In genomic region chr1:3491291-3492246, GRCh38 we compare ENCODE assay signal across 8 cellular contexts. TPM values are rescaled to one million over a fixed set of nuclear protein-coding genes. Genes with fewer than 3 reads are reported as not detected.
DNase-seq lines count a peak whose midpoint lies in the region; ATAC-seq, FAIRE-seq and TF ChIP-seq lines count a peak whose summit lies in the region.

No MANE protein-coding gene starts in this region.

- H3K4me3 ChIP-seq in SK-N-SH (ENCODE audit: low read depth in 2 of 2, low read length in 1 of 2) (peak overlapping the region; percentile 27 to 32; a peak in 3 of 4 replicates), upper lobe of right lung (no peak overlapping the region)

- H3K27ac ChIP-seq in SK-N-SH (ENCODE audit: low read depth in 2 of 2, low read length in 1 of 2) (no peak overlapping the region), upper lobe of right lung (no peak overlapping the region)

- no peaks in the 10 kb centered on the region for H3K27me3 ChIP-seq in SK-N-SH (ENCODE audit: insufficient read depth)
- H3K27me3 ChIP-seq in upper lobe of right lung = no peaks in the 10 kb centered on the region

- POLR2A ChIA-PET in SK-N-SH (lab: Yijun Ruan, JAX) = no interaction called here

- H3K79me2 ChIP-seq in SK-N-SH (ENCODE audit: insufficient read depth) = no peaks in the 10 kb centered on the region

- ATAC-seq in upper lobe of right lung = peak; percentile 91

- no peak overlapping the region for H3K9ac ChIP-seq in SK-N-SH

- TF ChIP-seq CTCF in SK-N-SH (IDR thresholded peaks at IDR 0.05) (peak; percentile 82), upper lobe of right lung (IDR thresholded peaks at IDR 0.05) (peak; percentile 100)

- intact Hi-C loops in head of caudate nucleus (cut with DNase I) = loop anchor here (2.0 kb wide), 1 partner anchor 127 kb away; no protein-coding TSS in a partner anchor
- intact Hi-C loops in posterior cingulate gyrus (cut with DNase I) = loop anchor here (1.0 kb wide), 1 partner anchor 128 kb away; no protein-coding TSS in a partner anchor
- intact Hi-C loops in upper lobe of right lung (cut with DNase I) = loop anchor here (2.0 kb wide), 1 partner anchor 127 kb away; no protein-coding TSS in a partner anchor

- H3K4me1 ChIP-seq in SK-N-SH (ENCODE audit: control insufficient read depth in 1 of 2, insufficient read depth in 2 of 2, low read depth in 1 of 2, low read length in 1 of 2) = peaks cover 4% of the 10 kb centered on the region in 2 experiments; a peak in 1 of 4 replicates
- no peaks in the 10 kb centered on the region for H3K4me1 ChIP-seq in upper lobe of right lung

- DNase-seq in NCI-H748 (lab: John Stamatoyannopoulos, UW; ENCODE audit: unreplicated experiment) = peak; percentile 36
- no peak for DNase-seq in NCI-H748 treated with DMSO at 0.1 percent for 48 hours (lab: John Stamatoyannopoulos, UW)
- DNase-seq in HTR-8/SVneo (ENCODE audit: insufficient read length, low spot score) = peak; percentile 63
- DNase-seq in SK-N-SH = peak; percentile 95
- DNase-seq in activated naive CD4-positive, alpha-beta T cell treated with Interleukin-2 at 50 U/mL for 16 hours = peak; percentile 85
- DNase-seq in head of caudate nucleus = peak; percentile 56 to 91 (median 84)
- peak; percentile 64 to 97 (median 78) for DNase-seq in posterior cingulate gyrus
- DNase-seq in upper lobe of right lung = peak; percentile 89

- FAIRE-seq in HTR-8/SVneo (lab: Jason Lieb, UNC) = peak; percentile 89

- H4K20me1 ChIP-seq in SK-N-SH (ENCODE audit: insufficient read depth) = no peaks in the 10 kb centered on the region

- CTCF ChIA-PET in SK-N-SH (lab: Yijun Ruan, JAX) = interaction anchor here (0.6 to 2.3 kb wide), 67 partner anchors 10 to 285 kb away, joined by 3 to 38 read pairs (median 6); partner anchors contain the start of genes MEGF6 and TPRG1L

- H3F3A ChIP-seq in SK-N-SH (replicated peaks; ENCODE audit: insufficient read depth) = no peaks in the 10 kb centered on the region

- no peaks in the 10 kb centered on the region for H3K9me3 ChIP-seq in SK-N-SH
- no peaks in the 10 kb centered on the region for H3K9me3 ChIP-seq in upper lobe of right lung

- WGBS in SK-N-SH (ENCODE audit: low lambda C conversion rate) = 0% methylated on average over 3 of the region's 41 CpGs

- no peak for TF ChIP-seq EP300 in SK-N-SH (IDR thresholded peaks at IDR 0.05; ENCODE audit: borderline replicate concordance in 1 of 2, low read depth in 1 of 2, low read length in 1 of 2)

- TF ChIP-seq RAD21 in SK-N-SH (IDR thresholded peaks at IDR 0.05; ENCODE audit: low read length) = peak; percentile 87

- no peak overlapping the region for H3K4me2 ChIP-seq in SK-N-SH

- H3K9me2 ChIP-seq in SK-N-SH = no peaks in the 10 kb centered on the region

- no peak overlapping the region for H2AFZ ChIP-seq in SK-N-SH (ENCODE audit: low read depth)

- no peaks in the 10 kb centered on the region for H3K36me3 ChIP-seq in SK-N-SH (replicated peaks in 1 of 2; ENCODE audit: control insufficient read depth in 1 of 2, insufficient read depth in 2 of 2, low read length in 1 of 2)
- H3K36me3 ChIP-seq in upper lobe of right lung = peaks cover 9% of the 10 kb centered on the region

TF ChIP-seq in SK-N-SH, 30 proteins besides CTCF, POLR2A, EP300 and RAD21:
- TF ChIP-seq NRF1 (IDR thresholded peaks at IDR 0.05; ENCODE audit: low read depth, low read length) (0 out of 2 replicates have a peak, but pooled peaks have one; percentile 14), SMC3 (IDR thresholded peaks at IDR 0.05; ENCODE audit: low read depth, low read length) (peak; percentile 75), TCF12 (IDR thresholded peaks at IDR 0.05) (no peak)

RNA-seq across cellular contexts. Expression of gene ARHGEF16, which starts 37.1 kb away (rescaled TPM):
- 0.10 and 0.18 TPM in 2 replicates for polyA plus RNA-seq in SK-N-SH (2012; rRNA removed)
- polyA plus RNA-seq in SK-N-SH (2012; cell fraction: cytosol; rRNA removed) = 0.09 and 0.12 TPM in 2 replicates
- polyA plus RNA-seq in SK-N-SH (2012; cell fraction: nucleus; rRNA removed) = 0.68 and 0.83 TPM in 2 replicates
- 12.2 TPM for total RNA-seq in upper lobe of right lung
